9 cellular contexts compared by ENCODE assay signal in the genomic region with DNA sequence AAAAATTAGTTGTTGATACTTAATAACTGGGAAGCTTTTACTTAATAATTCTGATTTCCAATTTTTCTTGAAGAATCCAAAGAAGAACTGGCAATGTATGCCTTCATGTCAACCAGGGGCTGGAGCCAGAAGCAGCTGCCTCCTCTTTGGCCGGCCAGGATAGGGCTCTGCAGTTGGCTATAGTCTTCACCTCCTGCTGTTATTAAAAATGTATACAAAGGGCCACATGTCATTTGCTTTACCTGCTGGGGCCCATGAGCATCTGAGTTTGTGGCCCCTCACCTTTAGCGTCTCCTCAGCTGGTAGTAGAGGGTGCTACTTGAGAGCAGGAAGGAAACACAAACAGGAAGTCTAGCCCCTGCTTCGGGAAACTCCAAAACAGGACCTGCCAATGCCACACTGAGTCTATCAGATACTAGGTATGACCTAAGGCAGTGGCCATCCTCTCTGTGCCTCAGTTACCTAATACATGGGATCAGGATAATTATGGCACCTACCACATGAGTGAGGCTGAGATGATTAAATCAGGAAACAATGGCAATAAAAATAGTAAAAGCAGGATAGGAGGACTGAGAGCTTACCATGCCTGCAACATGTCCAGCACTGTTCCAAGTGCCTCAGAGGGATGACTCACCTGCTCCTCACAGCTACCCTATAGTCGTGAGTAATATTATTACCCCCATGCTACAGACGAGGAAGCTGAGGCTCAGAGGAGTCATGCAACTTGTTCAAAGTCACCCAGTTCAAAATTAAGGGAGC. TPM values are rescaled to one million over a fixed set of nuclear protein-coding genes. Genes with fewer than 3 reads are reported as not detected.
DNase-seq lines count a peak whose midpoint lies in the region; ATAC-seq and TF ChIP-seq lines count a peak whose summit lies in the region.
"Had no signal": no experiment of that assay in that cellular context is flagged by ENCODE, and none has a peak within 500 bp of the region (broad histone marks: within the 10 kb centered on the region; RNA-seq: fewer than 3 reads in every experiment).

No MANE protein-coding gene starts in this region.

- H3K27ac Mint-ChIP-seq in CD14-positive monocyte, result peak overlapping the region; percentile 26 to 78 (median 40)
- peak overlapping the region; percentile 72 for H3K27ac Mint-ChIP-seq in activated naive CD4-positive, alpha-beta T cell treated with anti-CD3 and anti-CD28 coated beads, Interleukin-2, amount 50 U/mL, for 24 hours

- peaks cover 38% of the 10 kb centered on the region for H3K4me1 ChIP-seq in Karpas-422 (ENCODE audit: low read length)
- H3K4me1 ChIP-seq in left lung, result peaks cover 0 to 28% of the 10 kb centered on the region in 2 donors
- H3K4me1 ChIP-seq: ascending aorta had no signal

- H3K4me3 ChIP-seq in Karpas-422 (ENCODE audit: low read length) (no peak overlapping the region), left lung (no peak overlapping the region)
- H3K4me3 ChIP-seq: ascending aorta had no signal

- peaks cover 0 to 3% (median 3%) of the 10 kb centered on the region in 3 donors for H3K27me3 Mint-ChIP-seq in CD14-positive monocyte (ENCODE audit: low read depth in 3 of 3)
- no peaks in the 10 kb centered on the region for H3K27me3 Mint-ChIP-seq in activated naive CD4-positive, alpha-beta T cell treated with anti-CD3 and anti-CD28 coated beads, Interleukin-2, amount 50 U/mL, for 24 hours

- no peak overlapping the region for H3K9ac ChIP-seq in Karpas-422 (ENCODE audit: low read length)

- DNase-seq in CD14-positive monocyte (ENCODE audit: low spot score) (peak; percentile 56), Karpas-422 (no peak), left lung (no peak), GF-D8 (lab: John Stamatoyannopoulos, UW) (no peak), Ammon's horn (ENCODE audit: low spot score) (no peak), NCI-H1694 treated with DMSO at 0.1 percent for 48 hours (lab: John Stamatoyannopoulos, UW) (no peak), NCI-H2107 (lab: John Stamatoyannopoulos, UW) (no peak)

- H3K27ac ChIP-seq in Karpas-422 (ENCODE audit: low read length) (peak overlapping the region; percentile 98), left lung (peak overlapping the region in 1 of 2 donors; percentile 66)
- H3K27ac ChIP-seq: ascending aorta had no signal

- H3K4me2 ChIP-seq in Karpas-422 (ENCODE audit: low read depth, low read length, poor library complexity, severe bottlenecking), result no peak overlapping the region

- H3K27me3 ChIP-seq in Karpas-422 (ENCODE audit: low read length) (no peaks in the 10 kb centered on the region), left lung (no peaks in the 10 kb centered on the region)
- H3K27me3 ChIP-seq: ascending aorta had no signal

- ATAC-seq in left lung, result peak; percentile 53

- peaks cover 69 to 83% of the 10 kb centered on the region in 2 donors for H3K36me3 Mint-ChIP-seq in CD14-positive monocyte
- H3K36me3 Mint-ChIP-seq in activated naive CD4-positive, alpha-beta T cell treated with anti-CD3 and anti-CD28 coated beads, Interleukin-2, amount 50 U/mL, for 24 hours, result peaks cover 11% of the 10 kb centered on the region

- H3K9me3 Mint-ChIP-seq in CD14-positive monocyte, result peaks cover 0 to 2% (median 0%) of the 10 kb centered on the region in 7 donors
- H3K9me3 Mint-ChIP-seq in activated naive CD4-positive, alpha-beta T cell treated with anti-CD3 and anti-CD28 coated beads, Interleukin-2, amount 50 U/mL, for 24 hours, result no peaks in the 10 kb centered on the region

- H3K4me3 Mint-ChIP-seq in CD14-positive monocyte, result no peak overlapping the region
- H3K4me3 Mint-ChIP-seq in activated naive CD4-positive, alpha-beta T cell treated with anti-CD3 and anti-CD28 coated beads, Interleukin-2, amount 50 U/mL, for 24 hours, result no peak overlapping the region

- peaks cover 8% of the 10 kb centered on the region for H3K79me2 ChIP-seq in Karpas-422 (ENCODE audit: low read length)

- TF ChIP-seq CTCF in CD14-positive monocyte (IDR thresholded peaks at IDR 0.05), result no peak
- no peak for TF ChIP-seq CTCF in left lung (IDR thresholded peaks at IDR 0.05)

- peaks cover 18% of the 10 kb centered on the region for H3K4me1 Mint-ChIP-seq in CD14-positive monocyte
- H3K4me1 Mint-ChIP-seq in activated naive CD4-positive, alpha-beta T cell treated with anti-CD3 and anti-CD28 coated beads, Interleukin-2, amount 50 U/mL, for 24 hours, result peaks cover 63% of the 10 kb centered on the region

- H2AFZ ChIP-seq in Karpas-422 (ENCODE audit: low read length), result no peak overlapping the region

- no peaks in the 10 kb centered on the region for H3K9me3 ChIP-seq in Karpas-422 (ENCODE audit: low read length)
- H3K9me3 ChIP-seq in left lung, result no peaks in the 10 kb centered on the region
- H3K9me3 ChIP-seq: ascending aorta had no signal

- no peaks in the 10 kb centered on the region for H4K20me1 ChIP-seq in Karpas-422 (ENCODE audit: insufficient read depth, low read depth, low read length)

- intact Hi-C loops in CD14-positive monocyte (cut with micrococcal nuclease) (no loop called here), left lung (cut with DNase I) (no loop called here)

- no peaks in the 10 kb centered on the region for H3K9me2 ChIP-seq in Karpas-422 (replicated peaks; ENCODE audit: insufficient read depth, low read length)

- H3K36me3 ChIP-seq in Karpas-422 (ENCODE audit: insufficient read depth, low read length) (peaks cover 57% of the 10 kb centered on the region), left lung (peaks cover 0 to 33% of the 10 kb centered on the region in 2 donors)

RNA-seq across cellular contexts. Expression of a gene that starts 21.3 kb away (rescaled TPM):
- polyA plus RNA-seq in CD14-positive monocyte, result 10 to 100 TPM; 68.4 to 84.1 TPM
- 241 and 291 TPM in 2 replicates for total RNA-seq in Karpas-422 (2014; rRNA removed; shearing (Covaris generic); ENCODE audit: low replicate concordance)
- total RNA-seq in left lung, result 10 to 100 TPM; 34.6 to 66.4 TPM

RNA-seq across cellular contexts. Expression of a gene that starts 45.0 kb away (rescaled TPM):
- 100 to 1,000 TPM in 1 of 2 donors, 10 to 100 TPM in 1; 93.5 to 124 TPM for polyA plus RNA-seq in CD14-positive monocyte
- 277 and 387 TPM in 2 replicates for total RNA-seq in Karpas-422 (2014; rRNA removed; shearing (Covaris generic); ENCODE audit: low replicate concordance)
- total RNA-seq in left lung, result 100 to 1,000 TPM; 188 to 198 TPM

RNA-seq across cellular contexts. Expression of a gene that starts 50.4 kb away (rescaled TPM):
- polyA plus RNA-seq in CD14-positive monocyte, result 10 to 100 TPM; 28.0 to 57.9 TPM
- 132 and 133 TPM in 2 replicates for total RNA-seq in Karpas-422 (2014; rRNA removed; shearing (Covaris generic); ENCODE audit: low replicate concordance)
- total RNA-seq in left lung, result 10 to 100 TPM; 66.1 to 70.0 TPM
